Comparison of ENCODE assay signal across 10 cellular contexts in genomic region chr14:35347323-35348043, GRCh38. TPM values are rescaled to one million over a fixed set of nuclear protein-coding genes. Genes with fewer than 3 reads are reported as not detected.
A peak's percentile ranks its signal among the peaks of the same experiment; 100 is the strongest.
DNase-seq lines count a peak whose midpoint lies in the region; ATAC-seq and TF ChIP-seq lines count a peak whose summit lies in the region.
"Had no signal": no experiment of that assay in that cellular context is flagged by ENCODE, and none has a peak within 500 bp of the region (broad histone marks: within the 10 kb centered on the region; RNA-seq: fewer than 3 reads in every experiment).

No MANE protein-coding gene starts in this region.

- no peak overlapping the region for H3K4me2 ChIP-seq in PC-3 (ENCODE audit: low read length)

- no peaks in the 10 kb centered on the region for H3K4me1 ChIP-seq in PC-3 (ENCODE audit: insufficient read depth, low read length)
- H3K4me1 ChIP-seq in right lobe of liver = peaks cover 0 to 69% (median 3%) of the 10 kb centered on the region in 4 donors
- H3K4me1 ChIP-seq in upper lobe of right lung = peaks cover 23% of the 10 kb centered on the region

- H3K4me1 Mint-ChIP-seq in activated naive CD8-positive, alpha-beta T cell treated with anti-CD3 and anti-CD28 coated beads, Interleukin-2, amount 10 ng/mL, durations not matched to agents 7 days and 5 days = peaks cover 28% of the 10 kb centered on the region
- peaks cover 32% of the 10 kb centered on the region for H3K4me1 Mint-ChIP-seq in activated naive CD8-positive, alpha-beta T cell treated with anti-CD3 and anti-CD28 coated beads, Interleukin-2, amount 50 U/mL, for 24 hours

- no peaks in the 10 kb centered on the region for H3K79me2 ChIP-seq in PC-3 (ENCODE audit: low read length)

- H3K27me3 ChIP-seq in PC-3 (ENCODE audit: low read length) (no peaks in the 10 kb centered on the region), right lobe of liver (no peaks in the 10 kb centered on the region), upper lobe of right lung (no peaks in the 10 kb centered on the region)

- H3K27me3 Mint-ChIP-seq in activated naive CD8-positive, alpha-beta T cell treated with anti-CD3 and anti-CD28 coated beads, Interleukin-2, amount 10 ng/mL, durations not matched to agents 7 days and 5 days = no peaks in the 10 kb centered on the region
- H3K27me3 Mint-ChIP-seq in activated naive CD8-positive, alpha-beta T cell treated with anti-CD3 and anti-CD28 coated beads, Interleukin-2, amount 50 U/mL, for 24 hours = no peaks in the 10 kb centered on the region

- no peaks in the 10 kb centered on the region for H3K9me3 Mint-ChIP-seq in activated naive CD8-positive, alpha-beta T cell treated with anti-CD3 and anti-CD28 coated beads, Interleukin-2, amount 10 ng/mL, durations not matched to agents 7 days and 5 days
- no peaks in the 10 kb centered on the region for H3K9me3 Mint-ChIP-seq in activated naive CD8-positive, alpha-beta T cell treated with anti-CD3 and anti-CD28 coated beads, Interleukin-2, amount 50 U/mL, for 24 hours

- H3K4me3 ChIP-seq in PC-3 (ENCODE audit: low read length) (no peak overlapping the region), right lobe of liver (no peak overlapping the region), upper lobe of right lung (no peak overlapping the region)

- BruUV-seq in PC-3 (replicated peaks; lab: Mats Ljungman, UMichigan) = no TSS peak

- peak; percentile 30 for ATAC-seq in activated naive CD8-positive, alpha-beta T cell treated with anti-CD3 and anti-CD28 coated beads, Interleukin-2, amount 10 ng/mL, durations not matched to agents 7 days and 5 days (ENCODE audit: low read depth)
- ATAC-seq in activated naive CD8-positive, alpha-beta T cell treated with anti-CD3 and anti-CD28 coated beads, Interleukin-2, amount 50 U/mL, for 24 hours = no peak
- peak; percentile 45; the same call in 1 of the 2 replicates for ATAC-seq in PC-3
- ATAC-seq in right lobe of liver = peak; percentile 9 to 68 (median 38)
- peak; percentile 65 for ATAC-seq in upper lobe of right lung
- no peak for ATAC-seq in HG03565 (IDR thresholded peaks at IDR 0.05; ENCODE audit: unreplicated experiment)
- no peak for ATAC-seq in HG03442 (IDR thresholded peaks at IDR 0.05; ENCODE audit: unreplicated experiment)
- no peak for ATAC-seq in HG03432 (IDR thresholded peaks at IDR 0.05; ENCODE audit: unreplicated experiment)

- WGBS in right lobe of liver (ENCODE audit: insufficient coverage, low coverage, low lambda C conversion rate, missing lambda C conversion rate) = 48% methylated on average over 3 of the region's 13 CpGs

- CTCF ChIA-PET in PC-3 (lab: Charles Lee) = no interaction called here

- H2AFZ ChIP-seq in PC-3 (ENCODE audit: low read length) = no peak overlapping the region

- H3K9me3 ChIP-seq in PC-3 (ENCODE audit: low read length) = no peaks in the 10 kb centered on the region
- H3K9me3 ChIP-seq in right lobe of liver = no peaks in the 10 kb centered on the region
- H3K9me3 ChIP-seq in upper lobe of right lung = no peaks in the 10 kb centered on the region

- H3K36me3 ChIP-seq in PC-3 (ENCODE audit: low read depth, low read length) = no peaks in the 10 kb centered on the region
- no peaks in the 10 kb centered on the region for H3K36me3 ChIP-seq in right lobe of liver
- H3K36me3 ChIP-seq in upper lobe of right lung = no peaks in the 10 kb centered on the region

- H3K9ac ChIP-seq in PC-3 (ENCODE audit: low read length) = no peak overlapping the region

- no peak overlapping the region for H3K4me3 Mint-ChIP-seq in activated naive CD8-positive, alpha-beta T cell treated with anti-CD3 and anti-CD28 coated beads, Interleukin-2, amount 10 ng/mL, durations not matched to agents 7 days and 5 days
- H3K4me3 Mint-ChIP-seq in activated naive CD8-positive, alpha-beta T cell treated with anti-CD3 and anti-CD28 coated beads, Interleukin-2, amount 50 U/mL, for 24 hours = no peak overlapping the region
- H3K4me3 Mint-ChIP-seq: B cell had no signal

- no peaks in the 10 kb centered on the region for H4K20me1 ChIP-seq in PC-3 (ENCODE audit: low read length)

- POLR2A ChIA-PET in activated naive CD8-positive, alpha-beta T cell treated with anti-CD3 and anti-CD28 coated beads, Interleukin-2, amount 10 ng/mL, durations not matched to agents 7 days and 5 days (lab: Charles Lee) = interaction anchor here (1.0 kb wide), 1 partner anchor 55 kb away, joined by 4 read pairs; the partner anchor contains the start of gene PSMA6
- POLR2A ChIA-PET in PC-3 (lab: Charles Lee; ENCODE audit: unreplicated experiment) = no interaction called here

- TF ChIP-seq CTCF in PC-3 (conservative IDR thresholded peaks at IDR 0.05; ENCODE audit: low read depth, low read length) (no peak), right lobe of liver (IDR thresholded peaks at IDR 0.05) (no peak), upper lobe of right lung (IDR thresholded peaks at IDR 0.05) (no peak)

- no peak for DNase-seq in activated naive CD8-positive, alpha-beta T cell treated with anti-CD3 and anti-CD28 coated beads, Interleukin-2, amount 10 ng/mL, durations not matched to agents 7 days and 5 days
- no peak for DNase-seq in activated naive CD8-positive, alpha-beta T cell treated with anti-CD3 and anti-CD28 coated beads, Interleukin-2, amount 50 U/mL, for 24 hours
- no peak for DNase-seq in PC-3
- peak in 2 of 3 donors; percentile 72 to 81 for DNase-seq in right lobe of liver
- DNase-seq in upper lobe of right lung = no peak
- DNase-seq: Karpas-422 had no signal

- no peak overlapping the region for H3K27ac ChIP-seq in PC-3 (ENCODE audit: low read length)
- peak overlapping the region in 1 of 3 donors; percentile 72 for H3K27ac ChIP-seq in right lobe of liver
- H3K27ac ChIP-seq in upper lobe of right lung = no peak overlapping the region

- intact Hi-C loops in PC-3 (cut with micrococcal nuclease) (no loop called here), right lobe of liver (cut with DNase I) (no loop called here), upper lobe of right lung (cut with DNase I) (no loop called here)

- no peaks in the 10 kb centered on the region for H3F3A ChIP-seq in PC-3 (ENCODE audit: low read length, unreplicated experiment)

- H3K27ac Mint-ChIP-seq in activated naive CD8-positive, alpha-beta T cell treated with anti-CD3 and anti-CD28 coated beads, Interleukin-2, amount 10 ng/mL, durations not matched to agents 7 days and 5 days = no peak overlapping the region
- no peak overlapping the region for H3K27ac Mint-ChIP-seq in activated naive CD8-positive, alpha-beta T cell treated with anti-CD3 and anti-CD28 coated beads, Interleukin-2, amount 50 U/mL, for 24 hours
- H3K27ac Mint-ChIP-seq: B cell had no signal

- no peak for TF ChIP-seq POLR2A in right lobe of liver (IDR thresholded peaks at IDR 0.05)

- no peaks in the 10 kb centered on the region for H3K9me2 ChIP-seq in PC-3 (replicated peaks; ENCODE audit: low read length)

- no peaks in the 10 kb centered on the region for H3K36me3 Mint-ChIP-seq in activated naive CD8-positive, alpha-beta T cell treated with anti-CD3 and anti-CD28 coated beads, Interleukin-2, amount 10 ng/mL, durations not matched to agents 7 days and 5 days
- no peaks in the 10 kb centered on the region for H3K36me3 Mint-ChIP-seq in activated naive CD8-positive, alpha-beta T cell treated with anti-CD3 and anti-CD28 coated beads, Interleukin-2, amount 50 U/mL, for 24 hours (ENCODE audit: low read depth)

RNA-seq across cellular contexts. Expression of gene PSMA6, which starts 55.3 kb away (rescaled TPM):
- total RNA-seq in activated naive CD8-positive, alpha-beta T cell treated with anti-CD3 and anti-CD28 coated beads, Interleukin-2, amount 10 ng/mL, durations not matched to agents 7 days and 5 days = 100 to 1,000 TPM; 213 to 221 TPM
- total RNA-seq in PC-3 (2014; rRNA removed) (307 and 308 TPM in 2 replicates), right lobe of liver (100 to 1,000 TPM in 1 of 6 experiments, 10 to 100 TPM in 5; 66.9 to 122 (median 81.1) TPM), upper lobe of right lung (157 TPM)

RNA-seq across cellular contexts. Expression of gene NFKBIA, which starts 57.1 kb away (rescaled TPM):
- total RNA-seq in activated naive CD8-positive, alpha-beta T cell treated with anti-CD3 and anti-CD28 coated beads, Interleukin-2, amount 10 ng/mL, durations not matched to agents 7 days and 5 days = 10 to 100 TPM; 85.5 to 88.1 TPM
- total RNA-seq in PC-3 (2014; rRNA removed) = 186 and 226 TPM in 2 replicates
- 100 to 1,000 TPM in 3 of 6 experiments, 10 to 100 TPM in 3; 84.8 to 140 (median 106) TPM for total RNA-seq in right lobe of liver
- total RNA-seq in upper lobe of right lung = 361 TPM

Comparison
In these comparisons a context has a peak if more than half of its experiments do, and no peak if none do; other contexts are left out.
1. ATAC-seq: peak in activated naive CD8-positive, alpha-beta T cell treated with anti-CD3 and anti-CD28 coated beads, Interleukin-2, amount 10 ng/mL, durations not matched to agents 7 days and 5 days (single experiment), PC-3 (single experiment), right lobe of liver (4 of 4) and upper lobe of right lung (single experiment); none in activated naive CD8-positive, alpha-beta T cell treated with anti-CD3 and anti-CD28 coated beads, Interleukin-2, amount 50 U/mL, for 24 hours (single experiment), HG03565 (single experiment), HG03442 (single experiment) and HG03432 (single experiment).
2. DNase-seq: peak in right lobe of liver (2 of 3); none in activated naive CD8-positive, alpha-beta T cell treated with anti-CD3 and anti-CD28 coated beads, Interleukin-2, amount 10 ng/mL, durations not matched to agents 7 days and 5 days (single experiment), activated naive CD8-positive, alpha-beta T cell treated with anti-CD3 and anti-CD28 coated beads, Interleukin-2, amount 50 U/mL, for 24 hours (single experiment), PC-3 (single experiment) and upper lobe of right lung (single experiment).